In the genomic region with DNA sequence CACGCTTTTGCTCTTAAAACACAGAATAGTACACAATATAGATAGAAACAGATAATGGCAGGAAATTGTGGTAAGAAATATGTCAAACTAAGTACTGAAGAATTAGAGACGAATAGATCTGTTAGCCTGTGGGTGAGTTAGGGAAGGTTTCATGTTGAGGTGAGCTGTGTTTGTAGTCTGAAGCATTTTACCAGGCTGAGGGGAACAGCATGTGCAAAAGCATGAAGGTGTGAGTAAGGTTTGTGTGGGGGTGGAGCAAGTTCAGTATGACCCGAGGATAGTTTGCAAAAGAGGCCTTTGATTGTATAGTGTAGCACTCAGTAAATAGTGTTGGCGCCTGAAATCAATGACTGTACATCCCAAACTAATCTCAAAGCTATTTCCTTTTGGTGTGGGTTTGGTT, we compare ENCODE assay signal across 11 cellular contexts. TPM values are rescaled to one million over a fixed set of nuclear protein-coding genes. Genes with fewer than 3 reads are reported as not detected.
DNase-seq lines count a peak whose midpoint lies in the region; ATAC-seq and TF ChIP-seq lines count a peak whose summit lies in the region.
"Had no signal": no experiment of that assay in that cellular context is flagged by ENCODE, and none has a peak within 500 bp of the region (broad histone marks: within the 10 kb centered on the region; RNA-seq: fewer than 3 reads in every experiment).

No MANE protein-coding gene starts in this region.

- H3K27ac Mint-ChIP-seq in activated CD8-positive, alpha-beta memory T cell treated with anti-CD3 and anti-CD28 coated beads, Interleukin-2, amount 10 ng/mL, durations not matched to agents 7 days and 5 days = peak overlapping the region; percentile 79

- H3K27me3 ChIP-seq in spleen (replicated peaks in 1 of 7) = no peaks in the 10 kb centered on the region
- H3K27me3 ChIP-seq in tibial artery = no peaks in the 10 kb centered on the region

- H3K4me3 Mint-ChIP-seq in activated CD8-positive, alpha-beta memory T cell treated with anti-CD3 and anti-CD28 coated beads, Interleukin-2, amount 10 ng/mL, durations not matched to agents 7 days and 5 days = no peak overlapping the region

- H3K36me3 ChIP-seq in spleen (peaks cover 0 to 89% (median 8%) of the 10 kb centered on the region in 6 donors), tibial artery (peaks cover 0 to 34% (median 10%) of the 10 kb centered on the region in 3 donors)

- no peak for TF ChIP-seq POLR2A in spleen (IDR thresholded peaks at IDR 0.05)

- H3K27ac ChIP-seq in epithelial cell of prostate = peak overlapping the region; percentile 85
- peak overlapping the region in 5 of 8 donors; percentile 36 to 73 (median 64) for H3K27ac ChIP-seq in spleen
- H3K27ac ChIP-seq in tibial artery = no peak overlapping the region
- H3K27ac ChIP-seq: KMS-11 had no signal

- H3K9me3 Mint-ChIP-seq in activated CD8-positive, alpha-beta memory T cell treated with anti-CD3 and anti-CD28 coated beads, Interleukin-2, amount 10 ng/mL, durations not matched to agents 7 days and 5 days (ENCODE audit: low read depth) = no peaks in the 10 kb centered on the region

- CTCF ChIA-PET in activated CD8-positive, alpha-beta memory T cell treated with anti-CD3 and anti-CD28 coated beads, Interleukin-2, amount 10 ng/mL, durations not matched to agents 7 days and 5 days (lab: Charles Lee) = interaction anchor here (0.6 to 7.2 kb wide), 10 partner anchors 17 to 1145 kb away, joined by 3 to 99 read pairs (median 8); a partner anchor contains a TSS

- H3K4me3 ChIP-seq in spleen (no peak overlapping the region), tibial artery (no peak overlapping the region)

- H3K36me3 Mint-ChIP-seq in activated CD8-positive, alpha-beta memory T cell treated with anti-CD3 and anti-CD28 coated beads, Interleukin-2, amount 10 ng/mL, durations not matched to agents 7 days and 5 days = peaks cover 8% of the 10 kb centered on the region

- TF ChIP-seq CTCF in spleen (IDR thresholded peaks at IDR 0.05 in 8 of 11, conservative IDR thresholded peaks at IDR 0.05 in 3 of 11) = no peak
- no peak for TF ChIP-seq CTCF in tibial artery (IDR thresholded peaks at IDR 0.05)

- peak; percentile 51 for DNase-seq in activated CD8-positive, alpha-beta memory T cell treated with anti-CD3 and anti-CD28 coated beads, Interleukin-2, amount 10 ng/mL, durations not matched to agents 7 days and 5 days
- DNase-seq in activated CD8-positive, alpha-beta memory T cell treated with anti-CD3 and anti-CD28 coated beads, Interleukin-2, amount 50 U/mL, for 48 hours = no peak
- DNase-seq in SW 1271 (lab: John Stamatoyannopoulos, UW) (peak; percentile 22 to 50), epithelial cell of prostate (ENCODE audit: low read depth, low spot score) (peak; percentile 71), spleen (no peak), DMS 273 treated with DMSO at 0.1 percent for 48 hours (lab: John Stamatoyannopoulos, UW) (no peak), tibial artery (no peak)
- DNase-seq: activated CD8-positive, alpha-beta memory T cell treated with anti-CD3 and anti-CD28 coated beads, Interleukin-2, amount 50 U/mL, for 4 hours had no signal

- H3K9me3 ChIP-seq in spleen = no peaks in the 10 kb centered on the region
- no peaks in the 10 kb centered on the region for H3K9me3 ChIP-seq in tibial artery

- H3K27me3 Mint-ChIP-seq in activated CD8-positive, alpha-beta memory T cell treated with anti-CD3 and anti-CD28 coated beads, Interleukin-2, amount 10 ng/mL, durations not matched to agents 7 days and 5 days = no peaks in the 10 kb centered on the region

- intact Hi-C loops in spleen (cut with DNase I; ENCODE audit: low total_unique reads) (no loop called here), tibial artery (cut with DNase I; ENCODE audit: low total_unique reads) (no loop called here)

- H3K4me1 Mint-ChIP-seq in activated CD8-positive, alpha-beta memory T cell treated with anti-CD3 and anti-CD28 coated beads, Interleukin-2, amount 10 ng/mL, durations not matched to agents 7 days and 5 days = peaks cover 27% of the 10 kb centered on the region

- ATAC-seq in activated CD8-positive, alpha-beta memory T cell treated with anti-CD3 and anti-CD28 coated beads, Interleukin-2, amount 10 ng/mL, durations not matched to agents 7 days and 5 days = peak; percentile 67
- ATAC-seq in HG03457 (IDR thresholded peaks at IDR 0.05; ENCODE audit: unreplicated experiment) = no peak

- WGBS in spleen, 5 donors = 52 to 58% (median 54%) methylated on average over 4 of the region's 4 CpGs

- H3K4me1 ChIP-seq in spleen (peaks cover 8 to 67% (median 38%) of the 10 kb centered on the region in 6 donors), tibial artery (no peaks in the 10 kb centered on the region)

RNA-seq across cellular contexts. Expression of a gene that starts 13.8 kb away (rescaled TPM):
- total RNA-seq in activated CD8-positive, alpha-beta memory T cell treated with anti-CD3 and anti-CD28 coated beads, Interleukin-2, amount 10 ng/mL, durations not matched to agents 7 days and 5 days = under 1 TPM in 1 of 2 experiments, not detected in 1; 0.09 TPM
- 100 to 1,000 TPM in 2 of 7 donors, 10 to 100 TPM in 5; 39.6 to 134 (median 87.7) TPM for total RNA-seq in spleen
- 10 to 100 TPM; 15.5 to 53.2 (median 18.1) TPM for polyA plus RNA-seq in spleen
- total RNA-seq: myocyte had no signal

RNA-seq across cellular contexts. Expression of a gene that starts 25.2 kb away (rescaled TPM):
- under 1 TPM; 0.09 to 0.38 TPM for total RNA-seq in activated CD8-positive, alpha-beta memory T cell treated with anti-CD3 and anti-CD28 coated beads, Interleukin-2, amount 10 ng/mL, durations not matched to agents 7 days and 5 days
- total RNA-seq in spleen = 1 to 10 TPM; 1.1 to 3.1 (median 2.4) TPM
- polyA plus RNA-seq in spleen = 1 to 10 TPM in 2 of 3 donors, under 1 TPM in 1; 0.86 to 2.0 (median 1.2) TPM

RNA-seq across cellular contexts. Expression of a gene that starts 39.2 kb away (rescaled TPM):
- 10 to 100 TPM; 86.6 to 93.4 TPM for total RNA-seq in activated CD8-positive, alpha-beta memory T cell treated with anti-CD3 and anti-CD28 coated beads, Interleukin-2, amount 10 ng/mL, durations not matched to agents 7 days and 5 days
- total RNA-seq in spleen = 100 to 1,000 TPM in 5 of 7 donors, 10 to 100 TPM in 2; 88.5 to 247 (median 121) TPM
- 10 to 100 TPM; 28.5 to 50.6 (median 45.2) TPM for polyA plus RNA-seq in spleen

Comparison
In these comparisons a context has a peak if more than half of its experiments do, and no peak if none do; other contexts are left out.
1. DNase-seq: peak in activated CD8-positive, alpha-beta memory T cell treated with anti-CD3 and anti-CD28 coated beads, Interleukin-2, amount 10 ng/mL, durations not matched to agents 7 days and 5 days (single experiment), SW 1271 (2 of 2) and epithelial cell of prostate (single experiment); none in activated CD8-positive, alpha-beta memory T cell treated with anti-CD3 and anti-CD28 coated beads, Interleukin-2, amount 50 U/mL, for 48 hours (single experiment), spleen (single experiment), DMS 273 treated with DMSO at 0.1 percent for 48 hours (single experiment) and tibial artery (0 of 2).
2. H3K27ac ChIP-seq: peak in epithelial cell of prostate (single experiment) and spleen (5 of 8); none in tibial artery (0 of 2).
3. RNA of a gene that starts 13.8 kb away (total RNA-seq): 39.6 to 134 TPM in spleen; 0.09 TPM in activated CD8-positive, alpha-beta memory T cell treated with anti-CD3 and anti-CD28 coated beads, Interleukin-2, amount 10 ng/mL, durations not matched to agents 7 days and 5 days; every median in the first group is over 10 times any median in the second.